10 cellular contexts compared by ENCODE assay signal in genomic region chr2:190717764-190718651, GRCh38.
DNase-seq lines count a peak whose midpoint lies in the region; ATAC-seq, FAIRE-seq and TF ChIP-seq lines count a peak whose summit lies in the region.
"Had no signal": no experiment of that assay in that cellular context is flagged by ENCODE, and none has a peak within 500 bp of the region (broad histone marks: within the 10 kb centered on the region; RNA-seq: fewer than 3 reads in every experiment).

No MANE protein-coding gene starts in this region.

- FAIRE-seq in HTR-8/SVneo (lab: Jason Lieb, UNC) = peak; percentile 16
- no peak for FAIRE-seq in keratinocyte (lab: Jason Lieb, UNC)

- intact Hi-C loops in Caco-2 (cut with micrococcal nuclease; ENCODE audit: unreplicated experiment) = no loop called here

- peak overlapping the region; percentile 29 for H3K27ac Mint-ChIP-seq in Caco-2 (ENCODE audit: unreplicated experiment)

- no peaks in the 10 kb centered on the region for H3K27me3 ChIP-seq in Caco-2 (replicated peaks; ENCODE audit: control insufficient read depth, insufficient read depth, low read length)
- H3K27me3 ChIP-seq in keratinocyte (ENCODE audit: control insufficient read depth, extremely low read depth, insufficient read depth, low read length) = no peaks in the 10 kb centered on the region

- H4K20me1 ChIP-seq in keratinocyte (ENCODE audit: control insufficient read depth, extremely low read depth, insufficient read depth, low read length) = no peaks in the 10 kb centered on the region

- H3K9me1 ChIP-seq in keratinocyte (ENCODE audit: control insufficient read depth, extremely low read depth, insufficient read depth, low read length) = no peaks in the 10 kb centered on the region

- TF ChIP-seq CTCF in Caco-2 (IDR thresholded peaks at IDR 0.05; ENCODE audit: insufficient read depth in 1 of 2, low read depth in 1 of 2, low read length in 1 of 2, severe bottlenecking in 1 of 2, unreplicated experiment in 1 of 2) (no peak), keratinocyte (optimal IDR thresholded peaks at IDR 0.05 in 1 of 3, IDR thresholded peaks at IDR 0.05 in 1 of 3, conservative IDR thresholded peaks at IDR 0.05 in 1 of 3; ENCODE audit: extremely low read depth in 1 of 3, insufficient read depth in 2 of 3, low read length in 3 of 3) (no peak)

- no peaks in the 10 kb centered on the region for H3K36me3 Mint-ChIP-seq in Caco-2 (ENCODE audit: insufficient read depth, unreplicated experiment)

- H3K27ac ChIP-seq in keratinocyte (ENCODE audit: control insufficient read depth, insufficient read depth, low read length) = peak overlapping the region; percentile 48

- peaks cover 24% of the 10 kb centered on the region for H3K4me1 Mint-ChIP-seq in Caco-2 (ENCODE audit: low read depth, unreplicated experiment)

- BruUV-seq in Caco-2 (replicated peaks; lab: Mats Ljungman, UMichigan) = no TSS peak

- H3K27me3 Mint-ChIP-seq in Caco-2 (ENCODE audit: insufficient read depth, unreplicated experiment) = no peaks in the 10 kb centered on the region

- H3K9me3 Mint-ChIP-seq in Caco-2 (ENCODE audit: unreplicated experiment) = no peaks in the 10 kb centered on the region

- H3K4me1 ChIP-seq in Caco-2 = peaks cover 20% of the 10 kb centered on the region
- H3K4me1 ChIP-seq in keratinocyte (ENCODE audit: control insufficient read depth, extremely low read depth, insufficient read depth, low read length) = peaks cover 37% of the 10 kb centered on the region

- H3K4me3 Mint-ChIP-seq in Caco-2 (ENCODE audit: unreplicated experiment) = no peak overlapping the region

- CTCF ChIA-PET in Caco-2 (lab: Charles Lee) = no interaction called here

- H3K36me3 ChIP-seq in Caco-2 (ENCODE audit: control insufficient read depth, insufficient read depth, low read length) (no peaks in the 10 kb centered on the region), keratinocyte (ENCODE audit: control insufficient read depth in 2 of 2, extremely low read depth in 1 of 2, insufficient read depth in 2 of 2, low read length in 2 of 2) (no peaks in the 10 kb centered on the region)

- dilution Hi-C loops in keratinocyte (cut with MboI; ENCODE audit: extremely low pct_ligation_motif_present, low sequenced_read_pairs) = no loop called here

- ATAC-seq in HG02973 (IDR thresholded peaks at IDR 0.05; ENCODE audit: unreplicated experiment) = no peak

- no peak overlapping the region for H3K9ac ChIP-seq in keratinocyte (ENCODE audit: control insufficient read depth, extremely low read depth, insufficient read depth, low read length)

- no peak overlapping the region for H2AFZ ChIP-seq in keratinocyte (ENCODE audit: control insufficient read depth, low read length)

- H3K9me3 ChIP-seq in Caco-2 (no peaks in the 10 kb centered on the region), keratinocyte (ENCODE audit: control insufficient read depth, low read depth, low read length) (no peaks in the 10 kb centered on the region)

- peak overlapping the region; percentile 42 for H3K4me2 ChIP-seq in keratinocyte (ENCODE audit: control insufficient read depth, extremely low read depth, insufficient read depth, low read depth, low read length)

- POLR2A ChIA-PET in Caco-2 (lab: Charles Lee) = no interaction called here

- DNase-seq in Caco-2 (peak in 1 of 2 experiments; percentile 11), HTR-8/SVneo (ENCODE audit: insufficient read length, low spot score) (no peak), RPMI7951 (ENCODE audit: low read depth) (peak; percentile 74), keratinocyte (ENCODE audit: low read depth, low spot score) (no peak), G401 (ENCODE audit: low spot score) (no peak), amniotic stem cell (lab: John Stamatoyannopoulos, UW) (no peak), SKM-1 treated with dmso at 0.1 percent for 144 hours (lab: John Stamatoyannopoulos, UW; ENCODE audit: unreplicated experiment) (no peak)
- DNase-seq: GF-D8, NCI-H1930 had no signal

- in situ Hi-C loops in G401 (cut with HindIII; ENCODE audit: low sequenced_read_pairs) = no loop called here

- no peak overlapping the region for H3K4me3 ChIP-seq in Caco-2 (ENCODE audit: low read depth, low read length)
- peak overlapping the region in 1 of 3 experiments; percentile 30 for H3K4me3 ChIP-seq in keratinocyte (ENCODE audit: control insufficient read depth in 2 of 3, extremely low read depth in 1 of 3, insufficient read depth in 2 of 3, low read depth in 1 of 3, low read length in 3 of 3)

- H3K79me2 ChIP-seq in keratinocyte (ENCODE audit: control insufficient read depth, insufficient read depth, low read length) = no peaks in the 10 kb centered on the region
